1 cellular context compared by ENCODE assay signal in the genomic region with DNA sequence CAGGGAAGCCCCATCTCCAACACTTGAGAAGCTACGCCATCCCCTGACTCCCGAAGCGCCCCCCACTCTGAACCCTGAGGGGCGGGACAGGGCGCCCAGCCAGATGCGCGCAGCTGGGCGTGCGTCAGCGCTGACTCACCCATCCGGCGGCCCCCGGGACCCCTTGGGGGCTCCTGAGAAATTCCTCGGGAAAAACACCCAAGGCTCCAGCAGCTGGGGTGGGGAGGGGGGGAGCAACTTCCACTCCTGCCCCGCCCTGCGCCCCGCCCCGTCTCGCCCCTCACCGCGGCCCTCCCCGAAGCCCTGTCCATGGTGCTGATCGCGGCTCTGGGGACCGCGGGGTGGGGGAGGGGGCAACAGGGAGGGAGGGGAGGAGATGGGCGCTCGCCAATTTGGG.
TF ChIP-seq lines count a peak whose summit lies in the region.

No MANE protein-coding gene starts in this region.

TF ChIP-seq in WTC11, 78 proteins besides CTCF, POLR2A, EP300 and RAD21 (continued from another document):
- TF ChIP-seq, protein P1, sequence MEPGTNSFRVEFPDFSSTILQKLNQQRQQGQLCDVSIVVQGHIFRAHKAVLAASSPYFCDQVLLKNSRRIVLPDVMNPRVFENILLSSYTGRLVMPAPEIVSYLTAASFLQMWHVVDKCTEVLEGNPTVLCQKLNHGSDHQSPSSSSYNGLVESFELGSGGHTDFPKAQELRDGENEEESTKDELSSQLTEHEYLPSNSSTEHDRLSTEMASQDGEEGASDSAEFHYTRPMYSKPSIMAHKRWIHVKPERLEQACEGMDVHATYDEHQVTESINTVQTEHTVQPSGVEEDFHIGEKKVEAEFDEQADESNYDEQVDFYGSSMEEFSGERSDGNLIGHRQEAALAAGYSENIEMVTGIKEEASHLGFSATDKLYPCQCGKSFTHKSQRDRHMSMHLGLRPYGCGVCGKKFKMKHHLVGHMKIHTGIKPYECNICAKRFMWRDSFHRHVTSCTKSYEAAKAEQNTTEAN (CRISPR knock-in tag; IDR thresholded peaks at IDR 0.05) = no peak
- TF ChIP-seq, protein P2, sequence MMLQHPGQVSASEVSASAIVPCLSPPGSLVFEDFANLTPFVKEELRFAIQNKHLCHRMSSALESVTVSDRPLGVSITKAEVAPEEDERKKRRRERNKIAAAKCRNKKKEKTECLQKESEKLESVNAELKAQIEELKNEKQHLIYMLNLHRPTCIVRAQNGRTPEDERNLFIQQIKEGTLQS (CRISPR knock-in tag; conservative IDR thresholded peaks at IDR 0.05) = no peak
- TF ChIP-seq, protein P3, sequence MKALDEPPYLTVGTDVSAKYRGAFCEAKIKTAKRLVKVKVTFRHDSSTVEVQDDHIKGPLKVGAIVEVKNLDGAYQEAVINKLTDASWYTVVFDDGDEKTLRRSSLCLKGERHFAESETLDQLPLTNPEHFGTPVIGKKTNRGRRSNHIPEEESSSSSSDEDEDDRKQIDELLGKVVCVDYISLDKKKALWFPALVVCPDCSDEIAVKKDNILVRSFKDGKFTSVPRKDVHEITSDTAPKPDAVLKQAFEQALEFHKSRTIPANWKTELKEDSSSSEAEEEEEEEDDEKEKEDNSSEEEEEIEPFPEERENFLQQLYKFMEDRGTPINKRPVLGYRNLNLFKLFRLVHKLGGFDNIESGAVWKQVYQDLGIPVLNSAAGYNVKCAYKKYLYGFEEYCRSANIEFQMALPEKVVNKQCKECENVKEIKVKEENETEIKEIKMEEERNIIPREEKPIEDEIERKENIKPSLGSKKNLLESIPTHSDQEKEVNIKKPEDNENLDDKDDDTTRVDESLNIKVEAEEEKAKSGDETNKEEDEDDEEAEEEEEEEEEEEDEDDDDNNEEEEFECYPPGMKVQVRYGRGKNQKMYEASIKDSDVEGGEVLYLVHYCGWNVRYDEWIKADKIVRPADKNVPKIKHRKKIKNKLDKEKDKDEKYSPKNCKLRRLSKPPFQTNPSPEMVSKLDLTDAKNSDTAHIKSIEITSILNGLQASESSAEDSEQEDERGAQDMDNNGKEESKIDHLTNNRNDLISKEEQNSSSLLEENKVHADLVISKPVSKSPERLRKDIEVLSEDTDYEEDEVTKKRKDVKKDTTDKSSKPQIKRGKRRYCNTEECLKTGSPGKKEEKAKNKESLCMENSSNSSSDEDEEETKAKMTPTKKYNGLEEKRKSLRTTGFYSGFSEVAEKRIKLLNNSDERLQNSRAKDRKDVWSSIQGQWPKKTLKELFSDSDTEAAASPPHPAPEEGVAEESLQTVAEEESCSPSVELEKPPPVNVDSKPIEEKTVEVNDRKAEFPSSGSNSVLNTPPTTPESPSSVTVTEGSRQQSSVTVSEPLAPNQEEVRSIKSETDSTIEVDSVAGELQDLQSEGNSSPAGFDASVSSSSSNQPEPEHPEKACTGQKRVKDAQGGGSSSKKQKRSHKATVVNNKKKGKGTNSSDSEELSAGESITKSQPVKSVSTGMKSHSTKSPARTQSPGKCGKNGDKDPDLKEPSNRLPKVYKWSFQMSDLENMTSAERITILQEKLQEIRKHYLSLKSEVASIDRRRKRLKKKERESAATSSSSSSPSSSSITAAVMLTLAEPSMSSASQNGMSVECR (CRISPR knock-in tag; IDR thresholded peaks at IDR 0.05; ENCODE audit: borderline replicate concordance) = peak; percentile 59; the same call in 1 of the 2 replicates
- TF ChIP-seq, protein P4, sequence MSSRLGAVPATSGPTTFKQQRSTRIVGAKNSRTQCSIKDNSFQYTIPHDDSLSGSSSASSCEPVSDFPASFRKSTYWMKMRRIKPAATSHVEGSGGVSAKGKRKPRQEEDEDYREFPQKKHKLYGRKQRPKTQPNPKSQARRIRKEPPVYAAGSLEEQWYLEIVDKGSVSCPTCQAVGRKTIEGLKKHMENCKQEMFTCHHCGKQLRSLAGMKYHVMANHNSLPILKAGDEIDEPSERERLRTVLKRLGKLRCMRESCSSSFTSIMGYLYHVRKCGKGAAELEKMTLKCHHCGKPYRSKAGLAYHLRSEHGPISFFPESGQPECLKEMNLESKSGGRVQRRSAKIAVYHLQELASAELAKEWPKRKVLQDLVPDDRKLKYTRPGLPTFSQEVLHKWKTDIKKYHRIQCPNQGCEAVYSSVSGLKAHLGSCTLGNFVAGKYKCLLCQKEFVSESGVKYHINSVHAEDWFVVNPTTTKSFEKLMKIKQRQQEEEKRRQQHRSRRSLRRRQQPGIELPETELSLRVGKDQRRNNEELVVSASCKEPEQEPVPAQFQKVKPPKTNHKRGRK (CRISPR knock-in tag; IDR thresholded peaks at IDR 0.05; ENCODE audit: borderline replicate concordance) = no peak
- TF ChIP-seq, protein P5, sequence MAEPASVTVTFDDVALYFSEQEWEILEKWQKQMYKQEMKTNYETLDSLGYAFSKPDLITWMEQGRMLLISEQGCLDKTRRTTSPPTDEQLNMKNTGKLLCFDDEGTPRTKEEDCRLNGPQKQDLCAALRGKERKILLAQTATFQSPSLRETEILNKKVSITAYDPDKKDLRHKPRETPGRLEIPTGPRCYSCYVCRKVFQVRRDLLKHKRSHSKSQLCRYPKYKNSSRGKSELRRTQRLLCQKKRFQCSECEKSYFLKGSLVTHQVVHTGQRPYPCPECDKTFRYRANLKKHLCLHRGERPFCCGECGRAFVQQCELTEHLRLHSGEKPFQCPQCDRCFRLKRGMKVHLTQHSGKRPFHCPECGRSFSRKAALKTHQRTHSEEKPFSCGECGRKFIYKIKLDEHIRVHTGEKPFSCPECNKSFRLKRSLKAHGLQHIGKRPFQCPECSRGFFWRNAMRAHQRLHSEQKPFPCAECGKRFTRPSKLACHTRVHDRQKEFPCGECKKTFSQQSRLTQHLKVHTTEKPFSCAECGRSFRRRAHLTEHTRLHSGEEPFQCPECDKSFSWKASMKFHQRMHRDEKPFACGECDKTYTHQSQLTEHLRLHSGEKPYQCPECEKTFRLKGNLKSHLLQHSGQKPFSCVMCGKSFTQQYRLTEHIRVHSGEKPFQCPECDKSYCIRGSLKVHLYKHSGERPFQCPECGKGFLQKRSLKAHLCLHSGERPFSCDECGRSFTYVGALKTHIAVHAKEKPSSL (CRISPR knock-in tag; conservative IDR thresholded peaks at IDR 0.05) = no peak
- TF ChIP-seq ZNF671 (CRISPR knock-in tag; IDR thresholded peaks at IDR 0.05) = no peak
- no peak for TF ChIP-seq GABPB1 (CRISPR knock-in tag; IDR thresholded peaks at IDR 0.05)
- peak; percentile 52; the same call in 1 of the 2 replicates for TF ChIP-seq MYBL2 (CRISPR knock-in tag; IDR thresholded peaks at IDR 0.05)
- TF ChIP-seq CREB1 (CRISPR knock-in tag; IDR thresholded peaks at IDR 0.05) = no peak
- 0 out of 2 replicates have a peak, but pooled peaks have one; percentile 51 for TF ChIP-seq TEAD4 (CRISPR knock-in tag; IDR thresholded peaks at IDR 0.05)
- no peak for TF ChIP-seq ZNF263 (CRISPR knock-in tag; IDR thresholded peaks at IDR 0.05; ENCODE audit: low read depth)
- TF ChIP-seq, protein P6, sequence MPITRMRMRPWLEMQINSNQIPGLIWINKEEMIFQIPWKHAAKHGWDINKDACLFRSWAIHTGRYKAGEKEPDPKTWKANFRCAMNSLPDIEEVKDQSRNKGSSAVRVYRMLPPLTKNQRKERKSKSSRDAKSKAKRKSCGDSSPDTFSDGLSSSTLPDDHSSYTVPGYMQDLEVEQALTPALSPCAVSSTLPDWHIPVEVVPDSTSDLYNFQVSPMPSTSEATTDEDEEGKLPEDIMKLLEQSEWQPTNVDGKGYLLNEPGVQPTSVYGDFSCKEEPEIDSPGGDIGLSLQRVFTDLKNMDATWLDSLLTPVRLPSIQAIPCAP (CRISPR knock-in tag; IDR thresholded peaks at IDR 0.05) = no peak
- TF ChIP-seq, protein P7, sequence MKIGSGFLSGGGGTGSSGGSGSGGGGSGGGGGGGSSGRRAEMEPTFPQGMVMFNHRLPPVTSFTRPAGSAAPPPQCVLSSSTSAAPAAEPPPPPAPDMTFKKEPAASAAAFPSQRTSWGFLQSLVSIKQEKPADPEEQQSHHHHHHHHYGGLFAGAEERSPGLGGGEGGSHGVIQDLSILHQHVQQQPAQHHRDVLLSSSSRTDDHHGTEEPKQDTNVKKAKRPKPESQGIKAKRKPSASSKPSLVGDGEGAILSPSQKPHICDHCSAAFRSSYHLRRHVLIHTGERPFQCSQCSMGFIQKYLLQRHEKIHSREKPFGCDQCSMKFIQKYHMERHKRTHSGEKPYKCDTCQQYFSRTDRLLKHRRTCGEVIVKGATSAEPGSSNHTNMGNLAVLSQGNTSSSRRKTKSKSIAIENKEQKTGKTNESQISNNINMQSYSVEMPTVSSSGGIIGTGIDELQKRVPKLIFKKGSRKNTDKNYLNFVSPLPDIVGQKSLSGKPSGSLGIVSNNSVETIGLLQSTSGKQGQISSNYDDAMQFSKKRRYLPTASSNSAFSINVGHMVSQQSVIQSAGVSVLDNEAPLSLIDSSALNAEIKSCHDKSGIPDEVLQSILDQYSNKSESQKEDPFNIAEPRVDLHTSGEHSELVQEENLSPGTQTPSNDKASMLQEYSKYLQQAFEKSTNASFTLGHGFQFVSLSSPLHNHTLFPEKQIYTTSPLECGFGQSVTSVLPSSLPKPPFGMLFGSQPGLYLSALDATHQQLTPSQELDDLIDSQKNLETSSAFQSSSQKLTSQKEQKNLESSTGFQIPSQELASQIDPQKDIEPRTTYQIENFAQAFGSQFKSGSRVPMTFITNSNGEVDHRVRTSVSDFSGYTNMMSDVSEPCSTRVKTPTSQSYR (CRISPR knock-in tag; IDR thresholded peaks at IDR 0.05) = peak; percentile 79; the same call in 1 of the 2 replicates
- TF ChIP-seq, protein P8, sequence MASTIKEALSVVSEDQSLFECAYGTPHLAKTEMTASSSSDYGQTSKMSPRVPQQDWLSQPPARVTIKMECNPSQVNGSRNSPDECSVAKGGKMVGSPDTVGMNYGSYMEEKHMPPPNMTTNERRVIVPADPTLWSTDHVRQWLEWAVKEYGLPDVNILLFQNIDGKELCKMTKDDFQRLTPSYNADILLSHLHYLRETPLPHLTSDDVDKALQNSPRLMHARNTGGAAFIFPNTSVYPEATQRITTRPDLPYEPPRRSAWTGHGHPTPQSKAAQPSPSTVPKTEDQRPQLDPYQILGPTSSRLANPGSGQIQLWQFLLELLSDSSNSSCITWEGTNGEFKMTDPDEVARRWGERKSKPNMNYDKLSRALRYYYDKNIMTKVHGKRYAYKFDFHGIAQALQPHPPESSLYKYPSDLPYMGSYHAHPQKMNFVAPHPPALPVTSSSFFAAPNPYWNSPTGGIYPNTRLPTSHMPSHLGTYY (CRISPR knock-in tag; IDR thresholded peaks at IDR 0.05) = no peak
- 0 out of 2 replicates have a peak, but pooled peaks have one; percentile 46 for TF ChIP-seq ZNF317 (CRISPR knock-in tag; IDR thresholded peaks at IDR 0.05; ENCODE audit: borderline replicate concordance, low read depth)
- TF ChIP-seq, protein P9, sequence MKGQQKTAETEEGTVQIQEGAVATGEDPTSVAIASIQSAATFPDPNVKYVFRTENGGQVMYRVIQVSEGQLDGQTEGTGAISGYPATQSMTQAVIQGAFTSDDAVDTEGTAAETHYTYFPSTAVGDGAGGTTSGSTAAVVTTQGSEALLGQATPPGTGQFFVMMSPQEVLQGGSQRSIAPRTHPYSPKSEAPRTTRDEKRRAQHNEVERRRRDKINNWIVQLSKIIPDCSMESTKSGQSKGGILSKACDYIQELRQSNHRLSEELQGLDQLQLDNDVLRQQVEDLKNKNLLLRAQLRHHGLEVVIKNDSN (CRISPR knock-in tag; IDR thresholded peaks at IDR 0.05) = 0 out of 2 replicates have a peak, but pooled peaks have one; percentile 26
- no peak for TF ChIP-seq CBFB (CRISPR knock-in tag; IDR thresholded peaks at IDR 0.05; ENCODE audit: low read depth)
- TF ChIP-seq, protein P10, sequence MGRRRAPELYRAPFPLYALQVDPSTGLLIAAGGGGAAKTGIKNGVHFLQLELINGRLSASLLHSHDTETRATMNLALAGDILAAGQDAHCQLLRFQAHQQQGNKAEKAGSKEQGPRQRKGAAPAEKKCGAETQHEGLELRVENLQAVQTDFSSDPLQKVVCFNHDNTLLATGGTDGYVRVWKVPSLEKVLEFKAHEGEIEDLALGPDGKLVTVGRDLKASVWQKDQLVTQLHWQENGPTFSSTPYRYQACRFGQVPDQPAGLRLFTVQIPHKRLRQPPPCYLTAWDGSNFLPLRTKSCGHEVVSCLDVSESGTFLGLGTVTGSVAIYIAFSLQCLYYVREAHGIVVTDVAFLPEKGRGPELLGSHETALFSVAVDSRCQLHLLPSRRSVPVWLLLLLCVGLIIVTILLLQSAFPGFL (CRISPR knock-in tag; IDR thresholded peaks at IDR 0.05; ENCODE audit: borderline replicate concordance) = no peak
TF ChIP-seq in WTC11: peak in this region for 14.
